In genomic region chr14:24162083-24162482, GRCh38 we compare ENCODE assay signal across 8 cellular contexts. TPM values are rescaled to one million over a fixed set of nuclear protein-coding genes. Genes with fewer than 3 reads are reported as not detected.
DNase-seq lines count a peak whose midpoint lies in the region; ATAC-seq and TF ChIP-seq lines count a peak whose summit lies in the region.

No MANE protein-coding gene starts in this region.

- peaks cover 3% of the 10 kb centered on the region; the same call in 1 of the 2 replicates for H3K27me3 Mint-ChIP-seq in HFFc6 (ENCODE audit: insufficient read depth)
- H3K27me3 Mint-ChIP-seq in activated naive CD8-positive, alpha-beta T cell treated with anti-CD3 and anti-CD28 coated beads for 36 hours, result peaks cover 6% of the 10 kb centered on the region
- no peaks in the 10 kb centered on the region for H3K27me3 Mint-ChIP-seq in stimulated activated naive B cell treated with anti-CD40 and anti-IgM and Interleukin-4, amounts not matched to agents 10 μg/mL and 1 μg/mL and 100 μg/mL, for 72 hours

- ATAC-seq in stimulated activated naive B cell treated with anti-CD40 and anti-IgM and Interleukin-4, amounts not matched to agents 10 μg/mL and 1 μg/mL and 100 μg/mL, for 72 hours (replicated peaks), result no peak
- ATAC-seq in GM18909 (IDR thresholded peaks at IDR 0.05; ENCODE audit: poor library complexity, unreplicated experiment), result no peak
- no peak for ATAC-seq in GM18505 (IDR thresholded peaks at IDR 0.05; ENCODE audit: unreplicated experiment)

- peak; percentile 9 for DNase-seq in HFFc6
- peak; percentile 24 for DNase-seq in activated naive CD8-positive, alpha-beta T cell treated with anti-CD3 and anti-CD28 coated beads for 36 hours
- DNase-seq in iris pigment epithelial cell (ENCODE audit: low read depth), result peak; percentile 56
- no peak for DNase-seq in stimulated activated naive B cell treated with anti-CD40 and anti-IgM and Interleukin-4, amounts not matched to agents 10 μg/mL and 1 μg/mL and 100 μg/mL, for 72 hours
- no peak for DNase-seq in effector CD8-positive, alpha-beta T cell (lab: John Stamatoyannopoulos, UW)
- DNase-seq in NCI-H446 treated with DMSO at 0.1 percent for 48 hours (lab: John Stamatoyannopoulos, UW), result no peak

- peaks cover 26% of the 10 kb centered on the region for H3K4me1 Mint-ChIP-seq in HFFc6 (ENCODE audit: low read depth)
- peaks cover 47% of the 10 kb centered on the region for H3K4me1 Mint-ChIP-seq in activated naive CD8-positive, alpha-beta T cell treated with anti-CD3 and anti-CD28 coated beads for 36 hours
- peaks cover 37 to 66% of the 10 kb centered on the region in 2 donors for H3K4me1 Mint-ChIP-seq in stimulated activated naive B cell treated with anti-CD40 and anti-IgM and Interleukin-4, amounts not matched to agents 10 μg/mL and 1 μg/mL and 100 μg/mL, for 72 hours

- H3K36me3 Mint-ChIP-seq in HFFc6 (ENCODE audit: low read depth), result peaks cover 19% of the 10 kb centered on the region
- H3K36me3 Mint-ChIP-seq in activated naive CD8-positive, alpha-beta T cell treated with anti-CD3 and anti-CD28 coated beads for 36 hours, result peaks cover 42% of the 10 kb centered on the region
- H3K36me3 Mint-ChIP-seq in stimulated activated naive B cell treated with anti-CD40 and anti-IgM and Interleukin-4, amounts not matched to agents 10 μg/mL and 1 μg/mL and 100 μg/mL, for 72 hours, result peaks cover 73 to 78% of the 10 kb centered on the region in 2 donors

- no peak for TF ChIP-seq CTCF in HFFc6 (IDR thresholded peaks at IDR 0.05)

- no peaks in the 10 kb centered on the region for H3K9me3 Mint-ChIP-seq in HFFc6
- H3K9me3 Mint-ChIP-seq in activated naive CD8-positive, alpha-beta T cell treated with anti-CD3 and anti-CD28 coated beads for 36 hours, result no peaks in the 10 kb centered on the region
- no peaks in the 10 kb centered on the region for H3K9me3 Mint-ChIP-seq in stimulated activated naive B cell treated with anti-CD40 and anti-IgM and Interleukin-4, amounts not matched to agents 10 μg/mL and 1 μg/mL and 100 μg/mL, for 72 hours

- H3K27ac Mint-ChIP-seq in HFFc6, result peak overlapping the region; percentile 89
- peak overlapping the region; percentile 100 for H3K27ac Mint-ChIP-seq in activated naive CD8-positive, alpha-beta T cell treated with anti-CD3 and anti-CD28 coated beads for 36 hours
- peak overlapping the region; percentile 94 for H3K27ac Mint-ChIP-seq in stimulated activated naive B cell treated with anti-CD40 and anti-IgM and Interleukin-4, amounts not matched to agents 10 μg/mL and 1 μg/mL and 100 μg/mL, for 72 hours

- TF ChIP-seq POLR2A in GM18505 (IDR thresholded peaks at IDR 0.05; ENCODE audit: borderline replicate concordance, extremely low read depth, insufficient read depth, insufficient read length), result no peak

- H3K4me3 Mint-ChIP-seq in HFFc6, result peak overlapping the region; percentile 94
- peak overlapping the region; percentile 99 for H3K4me3 Mint-ChIP-seq in activated naive CD8-positive, alpha-beta T cell treated with anti-CD3 and anti-CD28 coated beads for 36 hours
- H3K4me3 Mint-ChIP-seq in stimulated activated naive B cell treated with anti-CD40 and anti-IgM and Interleukin-4, amounts not matched to agents 10 μg/mL and 1 μg/mL and 100 μg/mL, for 72 hours, result peak overlapping the region; percentile 88 to 91

RNA-seq across cellular contexts. Expression of gene IRF9, which starts 1.0 kb away (rescaled TPM):
- total RNA-seq in HFFc6 (2021; fragmentation: NEBNext Ultra II Directional; extraction: Animal tissue kit (Norgen Biotek cat#: 25700)), result 10 to 100 TPM; 23.6 to 38.8 (median 32.3) TPM
- 100 to 1,000 TPM; 133 to 136 TPM for total RNA-seq in activated naive CD8-positive, alpha-beta T cell treated with anti-CD3 and anti-CD28 coated beads for 36 hours

RNA-seq across cellular contexts. Expression of gene REC8, which starts 9.8 kb away (rescaled TPM):
- total RNA-seq in HFFc6 (2021; fragmentation: NEBNext Ultra II Directional; extraction: Animal tissue kit (Norgen Biotek cat#: 25700)), result 1 to 10 TPM; 2.9 to 3.9 (median 3.2) TPM
- 10 to 100 TPM; 28.9 to 29.2 TPM for total RNA-seq in activated naive CD8-positive, alpha-beta T cell treated with anti-CD3 and anti-CD28 coated beads for 36 hours

RNA-seq across cellular contexts. Expression of gene RNF31, which starts 14.8 kb away (rescaled TPM):
- total RNA-seq in HFFc6 (2021; fragmentation: NEBNext Ultra II Directional; extraction: Animal tissue kit (Norgen Biotek cat#: 25700)), result 10 to 100 TPM; 38.5 to 53.6 (median 47.2) TPM
- total RNA-seq in activated naive CD8-positive, alpha-beta T cell treated with anti-CD3 and anti-CD28 coated beads for 36 hours, result 10 to 100 TPM; 82.2 to 86.5 TPM

RNA-seq across cellular contexts. Expression of gene PSME2, which starts 15.7 kb away (rescaled TPM):
- total RNA-seq in HFFc6 (2021; fragmentation: NEBNext Ultra II Directional; extraction: Animal tissue kit (Norgen Biotek cat#: 25700)), result 100 to 1,000 TPM; 108 to 143 (median 136) TPM
- total RNA-seq in activated naive CD8-positive, alpha-beta T cell treated with anti-CD3 and anti-CD28 coated beads for 36 hours, result 100 to 1,000 TPM; 541 to 558 TPM

RNA-seq across cellular contexts. Expression of gene EMC9, which starts 20.7 kb away (rescaled TPM):
- total RNA-seq in HFFc6 (2021; fragmentation: NEBNext Ultra II Directional; extraction: Animal tissue kit (Norgen Biotek cat#: 25700)), result 10 to 100 TPM; 13.2 to 17.0 (median 15.3) TPM
- total RNA-seq in activated naive CD8-positive, alpha-beta T cell treated with anti-CD3 and anti-CD28 coated beads for 36 hours, result 10 to 100 TPM; 39.1 to 40.1 TPM

Comparison
In these comparisons a context has a peak if more than half of its experiments do, and no peak if none do; other contexts are left out.
1. DNase-seq: peak in HFFc6 (single experiment), activated naive CD8-positive, alpha-beta T cell treated with anti-CD3 and anti-CD28 coated beads for 36 hours (single experiment) and iris pigment epithelial cell (single experiment); none in stimulated activated naive B cell treated with anti-CD40 and anti-IgM and Interleukin-4, amounts not matched to agents 10 μg/mL and 1 μg/mL and 100 μg/mL, for 72 hours (single experiment), effector CD8-positive, alpha-beta T cell (single experiment) and NCI-H446 treated with DMSO at 0.1 percent for 48 hours (single experiment).
2. RNA of gene REC8, which starts 9.8 kb away (total RNA-seq): 28.9 to 29.2 TPM in activated naive CD8-positive, alpha-beta T cell treated with anti-CD3 and anti-CD28 coated beads for 36 hours; 2.9 to 3.9 TPM in HFFc6; every median in the first group is over 4 times any median in the second.
3. Peak in every context shown above with its lines, with median percentiles within 50 percentile points of each other: H3K27ac Mint-ChIP-seq and H3K4me3 Mint-ChIP-seq.